1 cellular context compared by ENCODE assay signal in genomic region chr4:20700007-20700761, GRCh38.
TF ChIP-seq lines count a peak whose summit lies in the region.

Gene PACRGL, plus strand, starts transcription at chr4:20700458. Its CDS starts 4,024 bp downstream, at chr4:20704482.

TF ChIP-seq in GM12878, 131 proteins besides CTCF, POLR2A, EP300 and RAD21 (continued from another document and continues in another):
- TF ChIP-seq REST (IDR thresholded peaks at IDR 0.05; ENCODE audit: low read depth, low read length) (no peak), MEF2A (IDR thresholded peaks at IDR 0.05; ENCODE audit: insufficient read depth, low read depth, low read length) (no peak), STAT1 (conservative IDR thresholded peaks at IDR 0.05) (no peak), TCF7 (IDR thresholded peaks at IDR 0.05; ENCODE audit: borderline replicate concordance) (no peak), SMC3 (IDR thresholded peaks at IDR 0.05; ENCODE audit: borderline replicate concordance, low read length) (no peak), WRNIP1 (IDR thresholded peaks at IDR 0.05; ENCODE audit: borderline replicate concordance, low read depth, low read length) (no peak), RUNX3 (IDR thresholded peaks at IDR 0.05; ENCODE audit: low read length) (0 out of 2 replicates have a peak, but pooled peaks have one; percentile 5), SPI1 (IDR thresholded peaks at IDR 0.05; ENCODE audit: borderline replicate concordance, insufficient read depth, low read depth, low read length) (0 out of 2 replicates have a peak, but pooled peaks have one; percentile 9), NFXL1 (IDR thresholded peaks at IDR 0.05; ENCODE audit: borderline replicate concordance) (no peak), IRF3 (IDR thresholded peaks at IDR 0.05) (no peak), CEBPB (IDR thresholded peaks at IDR 0.05; ENCODE audit: borderline replicate concordance in 1 of 2, low read depth in 2 of 2, low read length in 2 of 2) (no peak), SMARCA5 (IDR thresholded peaks at IDR 0.05) (no peak), FOXK2 (IDR thresholded peaks at IDR 0.05) (no peak), ASH2L (IDR thresholded peaks at IDR 0.05; ENCODE audit: borderline replicate concordance, low read depth) (no peak), YBX1 (IDR thresholded peaks at IDR 0.05) (no peak), MTA3 (IDR thresholded peaks at IDR 0.05; ENCODE audit: borderline replicate concordance, low read length) (no peak), GATAD2B (conservative IDR thresholded peaks at IDR 0.05; ENCODE audit: low read depth) (no peak), MEF2B (IDR thresholded peaks at IDR 0.05; ENCODE audit: partially characterized antibody, poor library complexity, severe bottlenecking) (no peak), JUND (IDR thresholded peaks at IDR 0.05; ENCODE audit: low read depth, low read length) (no peak), MYB (IDR thresholded peaks at IDR 0.05; ENCODE audit: borderline replicate concordance, low read depth, low read length) (no peak), MLLT1 (IDR thresholded peaks at IDR 0.05) (no peak), IRF4 (IDR thresholded peaks at IDR 0.05; ENCODE audit: low read depth, low read length) (no peak), SREBF1 (IDR thresholded peaks at IDR 0.05; ENCODE audit: low read length) (no peak), PKNOX1 (IDR thresholded peaks at IDR 0.05) (peak; percentile 54), BCLAF1 (IDR thresholded peaks at IDR 0.05) (no peak), ESRRA (IDR thresholded peaks at IDR 0.05; ENCODE audit: low read length) (no peak), SRF (IDR thresholded peaks at IDR 0.05; ENCODE audit: low read depth in 2 of 2, low read length in 2 of 2) (0 out of 4 replicates have a peak, but pooled peaks of 1 of the 2 experiments have one; percentile 35), SMAD5 (IDR thresholded peaks at IDR 0.05; ENCODE audit: low read depth) (no peak), MXI1 (IDR thresholded peaks at IDR 0.05; ENCODE audit: low read depth, low read length) (peak; percentile 97)
- TF ChIP-seq, protein P1, sequence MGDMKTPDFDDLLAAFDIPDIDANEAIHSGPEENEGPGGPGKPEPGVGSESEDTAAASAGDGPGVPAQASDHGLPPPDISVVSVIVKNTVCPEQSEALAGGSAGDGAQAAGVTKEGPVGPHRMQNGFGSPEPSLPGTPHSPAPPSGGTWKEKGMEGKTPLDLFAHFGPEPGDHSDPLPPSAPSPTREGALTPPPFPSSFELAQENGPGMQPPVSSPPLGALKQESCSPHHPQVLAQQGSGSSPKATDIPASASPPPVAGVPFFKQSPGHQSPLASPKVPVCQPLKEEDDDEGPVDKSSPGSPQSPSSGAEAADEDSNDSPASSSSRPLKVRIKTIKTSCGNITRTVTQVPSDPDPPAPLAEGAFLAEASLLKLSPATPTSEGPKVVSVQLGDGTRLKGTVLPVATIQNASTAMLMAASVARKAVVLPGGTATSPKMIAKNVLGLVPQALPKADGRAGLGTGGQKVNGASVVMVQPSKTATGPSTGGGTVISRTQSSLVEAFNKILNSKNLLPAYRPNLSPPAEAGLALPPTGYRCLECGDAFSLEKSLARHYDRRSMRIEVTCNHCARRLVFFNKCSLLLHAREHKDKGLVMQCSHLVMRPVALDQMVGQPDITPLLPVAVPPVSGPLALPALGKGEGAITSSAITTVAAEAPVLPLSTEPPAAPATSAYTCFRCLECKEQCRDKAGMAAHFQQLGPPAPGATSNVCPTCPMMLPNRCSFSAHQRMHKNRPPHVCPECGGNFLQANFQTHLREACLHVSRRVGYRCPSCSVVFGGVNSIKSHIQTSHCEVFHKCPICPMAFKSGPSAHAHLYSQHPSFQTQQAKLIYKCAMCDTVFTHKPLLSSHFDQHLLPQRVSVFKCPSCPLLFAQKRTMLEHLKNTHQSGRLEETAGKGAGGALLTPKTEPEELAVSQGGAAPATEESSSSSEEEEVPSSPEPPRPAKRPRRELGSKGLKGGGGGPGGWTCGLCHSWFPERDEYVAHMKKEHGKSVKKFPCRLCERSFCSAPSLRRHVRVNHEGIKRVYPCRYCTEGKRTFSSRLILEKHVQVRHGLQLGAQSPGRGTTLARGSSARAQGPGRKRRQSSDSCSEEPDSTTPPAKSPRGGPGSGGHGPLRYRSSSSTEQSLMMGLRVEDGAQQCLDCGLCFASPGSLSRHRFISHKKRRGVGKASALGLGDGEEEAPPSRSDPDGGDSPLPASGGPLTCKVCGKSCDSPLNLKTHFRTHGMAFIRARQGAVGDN (IDR thresholded peaks at IDR 0.05) = peak; percentile 74; the same call in 1 of the 2 replicates
- TF ChIP-seq, protein P2, sequence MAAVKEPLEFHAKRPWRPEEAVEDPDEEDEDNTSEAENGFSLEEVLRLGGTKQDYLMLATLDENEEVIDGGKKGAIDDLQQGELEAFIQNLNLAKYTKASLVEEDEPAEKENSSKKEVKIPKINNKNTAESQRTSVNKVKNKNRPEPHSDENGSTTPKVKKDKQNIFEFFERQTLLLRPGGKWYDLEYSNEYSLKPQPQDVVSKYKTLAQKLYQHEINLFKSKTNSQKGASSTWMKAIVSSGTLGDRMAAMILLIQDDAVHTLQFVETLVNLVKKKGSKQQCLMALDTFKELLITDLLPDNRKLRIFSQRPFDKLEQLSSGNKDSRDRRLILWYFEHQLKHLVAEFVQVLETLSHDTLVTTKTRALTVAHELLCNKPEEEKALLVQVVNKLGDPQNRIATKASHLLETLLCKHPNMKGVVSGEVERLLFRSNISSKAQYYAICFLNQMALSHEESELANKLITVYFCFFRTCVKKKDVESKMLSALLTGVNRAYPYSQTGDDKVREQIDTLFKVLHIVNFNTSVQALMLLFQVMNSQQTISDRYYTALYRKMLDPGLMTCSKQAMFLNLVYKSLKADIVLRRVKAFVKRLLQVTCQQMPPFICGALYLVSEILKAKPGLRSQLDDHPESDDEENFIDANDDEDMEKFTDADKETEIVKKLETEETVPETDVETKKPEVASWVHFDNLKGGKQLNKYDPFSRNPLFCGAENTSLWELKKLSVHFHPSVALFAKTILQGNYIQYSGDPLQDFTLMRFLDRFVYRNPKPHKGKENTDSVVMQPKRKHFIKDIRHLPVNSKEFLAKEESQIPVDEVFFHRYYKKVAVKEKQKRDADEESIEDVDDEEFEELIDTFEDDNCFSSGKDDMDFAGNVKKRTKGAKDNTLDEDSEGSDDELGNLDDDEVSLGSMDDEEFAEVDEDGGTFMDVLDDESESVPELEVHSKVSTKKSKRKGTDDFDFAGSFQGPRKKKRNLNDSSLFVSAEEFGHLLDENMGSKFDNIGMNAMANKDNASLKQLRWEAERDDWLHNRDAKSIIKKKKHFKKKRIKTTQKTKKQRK (IDR thresholded peaks at IDR 0.05; ENCODE audit: low read depth, low read length) = no peak
- TF ChIP-seq, protein P3, sequence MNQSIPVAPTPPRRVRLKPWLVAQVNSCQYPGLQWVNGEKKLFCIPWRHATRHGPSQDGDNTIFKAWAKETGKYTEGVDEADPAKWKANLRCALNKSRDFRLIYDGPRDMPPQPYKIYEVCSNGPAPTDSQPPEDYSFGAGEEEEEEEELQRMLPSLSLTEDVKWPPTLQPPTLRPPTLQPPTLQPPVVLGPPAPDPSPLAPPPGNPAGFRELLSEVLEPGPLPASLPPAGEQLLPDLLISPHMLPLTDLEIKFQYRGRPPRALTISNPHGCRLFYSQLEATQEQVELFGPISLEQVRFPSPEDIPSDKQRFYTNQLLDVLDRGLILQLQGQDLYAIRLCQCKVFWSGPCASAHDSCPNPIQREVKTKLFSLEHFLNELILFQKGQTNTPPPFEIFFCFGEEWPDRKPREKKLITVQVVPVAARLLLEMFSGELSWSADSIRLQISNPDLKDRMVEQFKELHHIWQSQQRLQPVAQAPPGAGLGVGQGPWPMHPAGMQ (IDR thresholded peaks at IDR 0.05; ENCODE audit: borderline replicate concordance) = no peak
- TF ChIP-seq, protein P4, sequence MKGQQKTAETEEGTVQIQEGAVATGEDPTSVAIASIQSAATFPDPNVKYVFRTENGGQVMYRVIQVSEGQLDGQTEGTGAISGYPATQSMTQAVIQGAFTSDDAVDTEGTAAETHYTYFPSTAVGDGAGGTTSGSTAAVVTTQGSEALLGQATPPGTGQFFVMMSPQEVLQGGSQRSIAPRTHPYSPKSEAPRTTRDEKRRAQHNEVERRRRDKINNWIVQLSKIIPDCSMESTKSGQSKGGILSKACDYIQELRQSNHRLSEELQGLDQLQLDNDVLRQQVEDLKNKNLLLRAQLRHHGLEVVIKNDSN (IDR thresholded peaks at IDR 0.05; ENCODE audit: borderline replicate concordance, extremely low read length, insufficient read depth, low read depth, low read length) = peak; percentile 84
